8 cellular contexts compared by ENCODE assay signal in genomic region chr19:44304659-44305193, GRCh38. TPM values are rescaled to one million over a fixed set of nuclear protein-coding genes. Genes with fewer than 3 reads are reported as not detected.
DNase-seq lines count a peak whose midpoint lies in the region; ATAC-seq and TF ChIP-seq lines count a peak whose summit lies in the region.

TSS of gene ZNF235 (minus strand) at chr19:44305025. CDS start at chr19:44303404, 1,621 bp downstream.

- ATAC-seq in HG03432 (IDR thresholded peaks at IDR 0.05; ENCODE audit: unreplicated experiment) (peak; percentile 91), left lobe of liver (peak; percentile 100)

- peak; percentile 77 for TF ChIP-seq POLR2A in GM19099 (IDR thresholded peaks at IDR 0.05; ENCODE audit: extremely low read depth, insufficient read length, low read depth)

- POLR2A ChIA-PET in activated CD4-positive, alpha-beta T cell treated with anti-CD3 and anti-CD28 coated beads, Interleukin-2, amount 10 ng/mL, durations not matched to agents 7 days and 5 days (lab: Charles Lee), result no interaction called here

- H3K27ac Mint-ChIP-seq in activated CD4-positive, alpha-beta T cell treated with anti-CD3 and anti-CD28 coated beads, Interleukin-2, amount 10 ng/mL, durations not matched to agents 7 days and 5 days, result peak within 1 kb of the TSS; percentile 81
- H3K27ac Mint-ChIP-seq in dendritic cell treated with granulocyte-macrophage colony-stimulating factor and Interleukin-4, amounts not matched to agents 40 ng/mL and 50 ng/mL, for 4 days, result peak within 1 kb of the TSS; percentile 81

- peaks cover 19% of the 10 kb centered on the region for H3K36me3 Mint-ChIP-seq in activated CD4-positive, alpha-beta T cell treated with anti-CD3 and anti-CD28 coated beads, Interleukin-2, amount 10 ng/mL, durations not matched to agents 7 days and 5 days (ENCODE audit: low read depth)
- peaks cover 41% of the 10 kb centered on the region for H3K36me3 Mint-ChIP-seq in dendritic cell treated with granulocyte-macrophage colony-stimulating factor and Interleukin-4, amounts not matched to agents 40 ng/mL and 50 ng/mL, for 4 days (ENCODE audit: low read depth)

- peaks cover 24% of the 10 kb centered on the region for H3K4me1 Mint-ChIP-seq in activated CD4-positive, alpha-beta T cell treated with anti-CD3 and anti-CD28 coated beads, Interleukin-2, amount 10 ng/mL, durations not matched to agents 7 days and 5 days
- H3K4me1 Mint-ChIP-seq in dendritic cell treated with granulocyte-macrophage colony-stimulating factor and Interleukin-4, amounts not matched to agents 40 ng/mL and 50 ng/mL, for 4 days (ENCODE audit: low read depth), result peaks cover 11% of the 10 kb centered on the region

- H3K27me3 Mint-ChIP-seq in activated CD4-positive, alpha-beta T cell treated with anti-CD3 and anti-CD28 coated beads, Interleukin-2, amount 10 ng/mL, durations not matched to agents 7 days and 5 days, result no peaks in the 10 kb centered on the region
- peaks cover 3% of the 10 kb centered on the region for H3K27me3 Mint-ChIP-seq in dendritic cell treated with granulocyte-macrophage colony-stimulating factor and Interleukin-4, amounts not matched to agents 40 ng/mL and 50 ng/mL, for 4 days

- H3K4me3 Mint-ChIP-seq in activated CD4-positive, alpha-beta T cell treated with anti-CD3 and anti-CD28 coated beads, Interleukin-2, amount 10 ng/mL, durations not matched to agents 7 days and 5 days, result peak within 1 kb of the TSS; percentile 91
- peak within 1 kb of the TSS; percentile 83 for H3K4me3 Mint-ChIP-seq in dendritic cell treated with granulocyte-macrophage colony-stimulating factor and Interleukin-4, amounts not matched to agents 40 ng/mL and 50 ng/mL, for 4 days

- DNase-seq in AML-193 (lab: John Stamatoyannopoulos, UW) (peak; percentile 81 to 86), NCI-H510A treated with DMSO at 0.1 percent for 48 hours (lab: John Stamatoyannopoulos, UW) (peak; percentile 83), left lobe of liver (ENCODE audit: low spot score) (peak; percentile 91)
- peak; percentile 79 for DNase-seq in activated CD4-positive, alpha-beta T cell treated with anti-CD3 and anti-CD28 coated beads, Interleukin-2, amount 10 ng/mL, durations not matched to agents 7 days and 5 days
- peak; percentile 74 to 76 for DNase-seq in stimulated activated CD4-positive, alpha-beta T cell treated with anti-CD3 and anti-CD28 coated beads, Interleukin-2, amount 100 ng/mL, for 24 hours

- intact Hi-C loops in dendritic cell treated with granulocyte-macrophage colony-stimulating factor and Interleukin-4, amounts not matched to agents 40 ng/mL and 50 ng/mL, for 4 days (cut with micrococcal nuclease), result loop anchor here (2.0 to 10.0 kb wide), 5 partner anchors 53 to 302 kb away; partner anchors contain the start of genes ZNF112, ZNF225, ZNF226 and ZNF230

- peaks cover 28% of the 10 kb centered on the region for H3K9me3 Mint-ChIP-seq in activated CD4-positive, alpha-beta T cell treated with anti-CD3 and anti-CD28 coated beads, Interleukin-2, amount 10 ng/mL, durations not matched to agents 7 days and 5 days
- H3K9me3 Mint-ChIP-seq in dendritic cell treated with granulocyte-macrophage colony-stimulating factor and Interleukin-4, amounts not matched to agents 40 ng/mL and 50 ng/mL, for 4 days, result peaks cover 41% of the 10 kb centered on the region

- CTCF ChIA-PET in activated CD4-positive, alpha-beta T cell treated with anti-CD3 and anti-CD28 coated beads, Interleukin-2, amount 10 ng/mL, durations not matched to agents 7 days and 5 days (lab: Charles Lee), result interaction anchor here (0.7 to 1.5 kb wide), 3 partner anchors 12 to 97 kb away, joined by 3 to 4 read pairs (median 3); no protein-coding TSS in a partner anchor

RNA-seq across cellular contexts. Expression of gene ZNF235, which starts in this region (rescaled TPM):
- 1 to 10 TPM; 4.9 to 5.5 TPM for total RNA-seq in activated CD4-positive, alpha-beta T cell treated with anti-CD3 and anti-CD28 coated beads, Interleukin-2, amount 10 ng/mL, durations not matched to agents 7 days and 5 days
- total RNA-seq in left lobe of liver, result 2.5 TPM

Comparison
In these comparisons a context has a peak if more than half of its experiments do, and no peak if none do; other contexts are left out.
1. Peak in every context shown above with its lines: DNase-seq and ATAC-seq.